ENCODE assay signal across 8 cellular contexts in genomic region chr14:76867536-76868452, GRCh38. TPM values are rescaled to one million over a fixed set of nuclear protein-coding genes. Genes with fewer than 3 reads are reported as not detected.
DNase-seq lines count a peak whose midpoint lies in the region; ATAC-seq lines count a peak whose summit lies in the region.

No MANE protein-coding gene starts in this region.

- peak; percentile 48 to 66 for ATAC-seq in activated T-cell treated with anti-CD3 and anti-CD28 coated beads, Interleukin-2, amount 50 U/mL, for 72 hours (replicated peaks in 1 of 2)
- ATAC-seq in naive thymus-derived CD8-positive, alpha-beta T cell = peak; percentile 82 to 90
- no peak for ATAC-seq in GM21717 (IDR thresholded peaks at IDR 0.05; ENCODE audit: unreplicated experiment)
- no peak for ATAC-seq in HG03139 (IDR thresholded peaks at IDR 0.05; ENCODE audit: unreplicated experiment)

- H3K4me1 Mint-ChIP-seq in activated T-cell treated with anti-CD3 and anti-CD28 coated beads, Interleukin-2, amount 50 U/mL, for 72 hours (ENCODE audit: low read depth) = peaks cover 32% of the 10 kb centered on the region
- H3K4me1 Mint-ChIP-seq in naive thymus-derived CD8-positive, alpha-beta T cell = peaks cover 20 to 39% (median 33%) of the 10 kb centered on the region in 4 donors

- peak overlapping the region; percentile 12 for H3K27ac Mint-ChIP-seq in activated T-cell treated with anti-CD3 and anti-CD28 coated beads, Interleukin-2, amount 50 U/mL, for 72 hours
- H3K27ac Mint-ChIP-seq in naive thymus-derived CD8-positive, alpha-beta T cell = peak overlapping the region in 8 of 10 donors; percentile 34 to 83 (median 52)

- no peaks in the 10 kb centered on the region for H3K9me3 Mint-ChIP-seq in activated T-cell treated with anti-CD3 and anti-CD28 coated beads, Interleukin-2, amount 50 U/mL, for 72 hours
- H3K9me3 Mint-ChIP-seq in naive thymus-derived CD8-positive, alpha-beta T cell = no peaks in the 10 kb centered on the region

- no peaks in the 10 kb centered on the region for H3K27me3 Mint-ChIP-seq in activated T-cell treated with anti-CD3 and anti-CD28 coated beads, Interleukin-2, amount 50 U/mL, for 72 hours (ENCODE audit: low read depth)
- H3K27me3 Mint-ChIP-seq in naive thymus-derived CD8-positive, alpha-beta T cell = peaks cover 0 to 5% (median 0%) of the 10 kb centered on the region in 5 donors

- DNase-seq in Daoy (ENCODE audit: low read depth) (peak; percentile 29), NCI-H69 (lab: John Stamatoyannopoulos, UW) (peak; percentile 74), GF-D8 (lab: John Stamatoyannopoulos, UW) (no peak), mesenteric fat pad (ENCODE audit: low spot score) (no peak)
- peak; percentile 17 to 28 for DNase-seq in activated T-cell treated with anti-CD3 and anti-CD28 coated beads, Interleukin-2, amount 50 U/mL, for 72 hours
- DNase-seq in naive thymus-derived CD8-positive, alpha-beta T cell = peak; percentile 7 to 70 (median 32)

- H3K36me3 Mint-ChIP-seq in activated T-cell treated with anti-CD3 and anti-CD28 coated beads, Interleukin-2, amount 50 U/mL, for 72 hours (ENCODE audit: insufficient read depth in 2 of 2) = no peaks in the 10 kb centered on the region
- H3K36me3 Mint-ChIP-seq in naive thymus-derived CD8-positive, alpha-beta T cell = no peaks in the 10 kb centered on the region

- H3K4me3 Mint-ChIP-seq in activated T-cell treated with anti-CD3 and anti-CD28 coated beads, Interleukin-2, amount 50 U/mL, for 72 hours = peak overlapping the region; percentile 49 to 51
- H3K4me3 Mint-ChIP-seq in naive thymus-derived CD8-positive, alpha-beta T cell = peak overlapping the region; percentile 38 to 83 (median 62)

- POLR2A ChIA-PET in naive thymus-derived CD8-positive, alpha-beta T cell (lab: Charles Lee) = interaction anchor here (0.6 to 0.9 kb wide), 2 partner anchors 155 to 197 kb away, joined by 3 read pairs; no protein-coding TSS in a partner anchor

RNA-seq across cellular contexts. Expression of gene LRRC74A, which starts 41.6 kb away (rescaled TPM):
- not detected in 2 replicates for total RNA-seq in Daoy (2014; rRNA removed; shearing (Covaris generic))
- not detected for total RNA-seq in activated T-cell treated with anti-CD3 and anti-CD28 coated beads, Interleukin-2, amount 50 U/mL, for 72 hours
- total RNA-seq in naive thymus-derived CD8-positive, alpha-beta T cell = not detected
- polyA plus RNA-seq in naive thymus-derived CD8-positive, alpha-beta T cell = under 1 TPM in 1 of 3 donors, not detected in 2; 0.56 TPM
- not detected for total RNA-seq in mesenteric fat pad

RNA-seq across cellular contexts. Expression of gene ANGEL1, which starts 55.1 kb away (rescaled TPM):
- 7.4 and 9.6 TPM in 2 replicates for total RNA-seq in Daoy (2014; rRNA removed; shearing (Covaris generic))
- 10 to 100 TPM; 15.0 to 21.6 TPM for total RNA-seq in activated T-cell treated with anti-CD3 and anti-CD28 coated beads, Interleukin-2, amount 50 U/mL, for 72 hours
- total RNA-seq in naive thymus-derived CD8-positive, alpha-beta T cell = 10 to 100 TPM; 30.7 to 32.2 TPM
- polyA plus RNA-seq in naive thymus-derived CD8-positive, alpha-beta T cell = 10 to 100 TPM; 26.7 to 27.6 (median 27.5) TPM
- total RNA-seq in mesenteric fat pad = 21.9 TPM

Comparison
In these comparisons a context has a peak if more than half of its experiments do, and no peak if none do; other contexts are left out.
1. DNase-seq: peak in Daoy (single experiment), NCI-H69 (single experiment), activated T-cell treated with anti-CD3 and anti-CD28 coated beads, Interleukin-2, amount 50 U/mL, for 72 hours (2 of 2) and naive thymus-derived CD8-positive, alpha-beta T cell (10 of 10); none in GF-D8 (single experiment) and mesenteric fat pad (single experiment).
2. ATAC-seq: peak in activated T-cell treated with anti-CD3 and anti-CD28 coated beads, Interleukin-2, amount 50 U/mL, for 72 hours (2 of 2) and naive thymus-derived CD8-positive, alpha-beta T cell (2 of 2); none in GM21717 (single experiment) and HG03139 (single experiment).